12 cellular contexts compared by ENCODE assay signal in genomic region chr1:197915217-197915616, GRCh38. TPM values are rescaled to one million over a fixed set of nuclear protein-coding genes. Genes with fewer than 3 reads are reported as not detected.
DNase-seq lines count a peak whose midpoint lies in the region; ATAC-seq and TF ChIP-seq lines count a peak whose summit lies in the region.
"Had no signal": no experiment of that assay in that cellular context is flagged by ENCODE, and none has a peak within 500 bp of the region (broad histone marks: within the 10 kb centered on the region; RNA-seq: fewer than 3 reads in every experiment).

No MANE protein-coding gene starts in this region.

- intact Hi-C loops in HCT116 (cut with micrococcal nuclease) = loop anchor here (2.0 kb wide), 1 partner anchor 296 kb away; no protein-coding TSS in a partner anchor

- H3K4me1 Mint-ChIP-seq in nephron = peaks cover 63% of the 10 kb centered on the region

- H2AFZ ChIP-seq in HCT116 (ENCODE audit: low read depth, low read length, poor library complexity, severe bottlenecking) (peak overlapping the region; percentile 94), trophoblast cell (ENCODE audit: insufficient read depth, low read length, poor library complexity) (no peak overlapping the region)

- H3K4me2 ChIP-seq in HCT116 (ENCODE audit: low read length) (peak overlapping the region; percentile 84), trophoblast cell (ENCODE audit: low read length) (no peak overlapping the region)

- H3K36me3 Mint-ChIP-seq in nephron (ENCODE audit: low read depth) = no peaks in the 10 kb centered on the region

- H2AK5ac ChIP-seq in trophoblast cell (ENCODE audit: low read length) = no peak overlapping the region

- no CpG with 5 or more reads among the region's 2 CpGs for WGBS in trophoblast cell (ENCODE audit: extremely low coverage, insufficient coverage, insufficient read length)

- TF ChIP-seq CTCF in HCT116 (IDR thresholded peaks at IDR 0.05 in 2 of 3, conservative IDR thresholded peaks at IDR 0.05 in 1 of 3; ENCODE audit: borderline replicate concordance in 1 of 3, insufficient read depth in 1 of 3, low read depth in 2 of 3, low read length in 2 of 3) (no peak), nephron (IDR thresholded peaks at IDR 0.05; ENCODE audit: unreplicated experiment in 3 of 3) (no peak)

- no peak overlapping the region for H3K18ac ChIP-seq in trophoblast cell (ENCODE audit: low read length)

- H3K27me3 ChIP-seq in HCT116 (ENCODE audit: insufficient read depth, low read length) (no peaks in the 10 kb centered on the region), trophoblast cell (ENCODE audit: insufficient read depth, low read length) (peaks cover 97% of the 10 kb centered on the region)

- no peak overlapping the region for H4K91ac ChIP-seq in trophoblast cell (ENCODE audit: low read depth, low read length)

- H3K9ac ChIP-seq in HCT116 (ENCODE audit: low read length) (no peak overlapping the region), SK-N-MC (ENCODE audit: insufficient read length) (no peak overlapping the region), trophoblast cell (ENCODE audit: low read length) (no peak overlapping the region)

- H3K79me1 ChIP-seq in trophoblast cell (ENCODE audit: low read length) = no peaks in the 10 kb centered on the region

- CTCF ChIA-PET in HCT116 (lab: Charles Lee) = interaction anchor here (0.7 to 3.2 kb wide), 10 partner anchors 8 to 395 kb away, joined by 3 to 19 read pairs (median 4); partner anchors contain the start of gene C1orf53

- no peak overlapping the region for H4K12ac ChIP-seq in trophoblast cell (ENCODE audit: low read depth, low read length)

- no peak overlapping the region for H3K27ac Mint-ChIP-seq in nephron

- H2BK120ac ChIP-seq in trophoblast cell (ENCODE audit: insufficient read depth, low read length, poor library complexity) = no peak overlapping the region

- H3K9me2 ChIP-seq in HCT116 (ENCODE audit: insufficient read depth) = no peaks in the 10 kb centered on the region

- H3K4ac ChIP-seq in trophoblast cell (ENCODE audit: low read depth, low read length) = no peak overlapping the region

- peaks cover 5 to 15% of the 10 kb centered on the region in 2 experiments; a peak in 3 of 4 replicates for H3K4me1 ChIP-seq in HCT116 (ENCODE audit: control insufficient read depth in 1 of 2, insufficient read depth in 2 of 2, low read length in 2 of 2)
- H3K4me1 ChIP-seq in trophoblast cell (ENCODE audit: control insufficient read depth in 1 of 2, insufficient read depth in 2 of 2, low read length in 2 of 2) = peaks cover 0 to 3% of the 10 kb centered on the region in 2 experiments

- POLR2A ChIA-PET in HCT116 (lab: Charles Lee) = interaction anchor here (0.8 kb wide), 1 partner anchor 13 kb away, joined by 3 read pairs; the partner anchor contains the start of gene C1orf53

- no TSS peak for BruUV-seq in HCT116 (replicated peaks; lab: Mats Ljungman, UMichigan)

- DNase-seq in NCI-H748 (lab: John Stamatoyannopoulos, UW; ENCODE audit: unreplicated experiment) (peak; percentile 58), NCI-H748 treated with DMSO at 0.1 percent for 48 hours (lab: John Stamatoyannopoulos, UW) (no peak), HCT116 (ENCODE audit: low read depth, low spot score) (no peak), SK-N-MC (ENCODE audit: low read depth, low spot score) (no peak), trophoblast cell (no peak), NCI-H1930 (lab: John Stamatoyannopoulos, UW) (no peak)
- DNase-seq: activated CD4-positive, alpha-beta T cell treated with anti-CD3 and anti-CD28 coated beads, Interleukin-2, amount 50 U/mL, for 48 hours; GOT3; KG1; stimulated activated CD4-positive, alpha-beta T cell treated with anti-CD3 and anti-CD28 coated beads, Interleukin-4, amount 100 ng/mL, for 4 hours had no signal

- H3K4me3 Mint-ChIP-seq in nephron = peak overlapping the region in 2 of 3 experiments; percentile 79 to 81

- no peak for TF ChIP-seq RAD21 in HCT116 (IDR thresholded peaks at IDR 0.05; ENCODE audit: low read depth)

- ATAC-seq in HCT116 (peak; percentile 11), GM21723 (IDR thresholded peaks at IDR 0.05; ENCODE audit: unreplicated experiment) (no peak)

- H3K79me2 ChIP-seq in HCT116 (ENCODE audit: insufficient read depth, low read length) = no peaks in the 10 kb centered on the region
- no peaks in the 10 kb centered on the region for H3K79me2 ChIP-seq in trophoblast cell (ENCODE audit: control insufficient read depth, insufficient read depth, low read length, poor library complexity)

- RAD21 ChIA-PET in HCT116 (lab: Charles Lee; ENCODE audit: low non-redundant PET in 1 of 2, low total read pairs in 2 of 2, uncharacterized antibody in 2 of 2, unreplicated experiment in 2 of 2) = no interaction called here

- no peak overlapping the region for H3K23ac ChIP-seq in trophoblast cell (ENCODE audit: low read length)

- no peaks in the 10 kb centered on the region for H4K20me1 ChIP-seq in HCT116 (ENCODE audit: insufficient read depth)

- H3K4me3 ChIP-seq in HCT116 (replicated peaks in 1 of 2; ENCODE audit: low read depth in 1 of 2, low read length in 2 of 2) (peak overlapping the region; percentile 36 to 54), SK-N-MC (peak overlapping the region; percentile 93), trophoblast cell (ENCODE audit: low read depth, low read length) (no peak overlapping the region)

- no peak overlapping the region for H3K14ac ChIP-seq in trophoblast cell (ENCODE audit: low read length)

- no peaks in the 10 kb centered on the region for H3K9me3 Mint-ChIP-seq in nephron

- H2BK12ac ChIP-seq in trophoblast cell (ENCODE audit: low read length) = no peak overlapping the region

- no peak for TF ChIP-seq POLR2A in HCT116 (IDR thresholded peaks at IDR 0.05; ENCODE audit: borderline replicate concordance, extremely low read depth, insufficient read depth, insufficient read length)

- H3K36me3 ChIP-seq in HCT116 (ENCODE audit: control insufficient read depth in 1 of 2, insufficient read depth in 2 of 2, low read length in 2 of 2) (no peaks in the 10 kb centered on the region), SK-N-MC (ENCODE audit: insufficient read depth, low read length) (peaks cover 5% of the 10 kb centered on the region; the same call in 1 of the 2 replicates), trophoblast cell (ENCODE audit: control insufficient read depth in 1 of 2, insufficient read depth in 2 of 2, low read length in 2 of 2) (no peaks in the 10 kb centered on the region)

- H4K8ac ChIP-seq in trophoblast cell (ENCODE audit: low read depth, low read length) = no peak overlapping the region

- H3K27ac ChIP-seq in HCT116 (ENCODE audit: low read depth, low read length) = no peak overlapping the region
- peak overlapping the region; percentile 61 for H3K27ac ChIP-seq in SK-N-MC
- H3K27ac ChIP-seq in trophoblast cell (ENCODE audit: low read depth, low read length) = no peak overlapping the region

- H2BK5ac ChIP-seq in trophoblast cell (ENCODE audit: low read depth, low read length, poor library complexity) = no peak overlapping the region

- H3K27me3 Mint-ChIP-seq in nephron (ENCODE audit: low read depth) = peaks cover 100% of the 10 kb centered on the region

- no peaks in the 10 kb centered on the region for H3K9me3 ChIP-seq in HCT116 (ENCODE audit: control insufficient read depth in 1 of 2, insufficient read depth in 1 of 2, low read depth in 1 of 2, low read length in 2 of 2)
- no peaks in the 10 kb centered on the region for H3K9me3 ChIP-seq in SK-N-MC (ENCODE audit: low read depth, low read length)
- peaks cover 2% of the 10 kb centered on the region for H3K9me3 ChIP-seq in trophoblast cell (ENCODE audit: insufficient read depth, low read depth, low read length)

TF ChIP-seq in HCT116, 20 proteins besides CTCF, POLR2A, EP300 and RAD21:
- TF ChIP-seq SRF (IDR thresholded peaks at IDR 0.05; ENCODE audit: low read depth) = no peak
- no peak for TF ChIP-seq ELF1 (IDR thresholded peaks at IDR 0.05; ENCODE audit: borderline replicate concordance, low read depth)
- no peak for TF ChIP-seq CBX3 (IDR thresholded peaks at IDR 0.05; ENCODE audit: low read depth)
- no peak for TF ChIP-seq JUND (IDR thresholded peaks at IDR 0.05)
- TF ChIP-seq ZNF274 (IDR thresholded peaks at IDR 0.05; ENCODE audit: low read depth, low read length) = no peak
- TF ChIP-seq, protein P1, sequence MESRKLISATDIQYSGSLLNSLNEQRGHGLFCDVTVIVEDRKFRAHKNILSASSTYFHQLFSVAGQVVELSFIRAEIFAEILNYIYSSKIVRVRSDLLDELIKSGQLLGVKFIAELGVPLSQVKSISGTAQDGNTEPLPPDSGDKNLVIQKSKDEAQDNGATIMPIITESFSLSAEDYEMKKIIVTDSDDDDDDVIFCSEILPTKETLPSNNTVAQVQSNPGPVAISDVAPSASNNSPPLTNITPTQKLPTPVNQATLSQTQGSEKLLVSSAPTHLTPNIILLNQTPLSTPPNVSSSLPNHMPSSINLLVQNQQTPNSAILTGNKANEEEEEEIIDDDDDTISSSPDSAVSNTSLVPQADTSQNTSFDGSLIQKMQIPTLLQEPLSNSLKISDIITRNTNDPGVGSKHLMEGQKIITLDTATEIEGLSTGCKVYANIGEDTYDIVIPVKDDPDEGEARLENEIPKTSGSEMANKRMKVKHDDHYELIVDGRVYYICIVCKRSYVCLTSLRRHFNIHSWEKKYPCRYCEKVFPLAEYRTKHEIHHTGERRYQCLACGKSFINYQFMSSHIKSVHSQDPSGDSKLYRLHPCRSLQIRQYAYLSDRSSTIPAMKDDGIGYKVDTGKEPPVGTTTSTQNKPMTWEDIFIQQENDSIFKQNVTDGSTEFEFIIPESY (IDR thresholded peaks at IDR 0.05; ENCODE audit: extremely low read depth, insufficient replicate concordance, low read length) = no peak
TF ChIP-seq in HCT116: peak in this region for 0.

RNA-seq across cellular contexts. Expression of gene LHX9, which starts 2.0 kb away (rescaled TPM):
- total RNA-seq in HCT116 (2021; ENCODE audit: unreplicated experiment) = 0.22 TPM
- polyA plus RNA-seq in HCT116 (2012) = 0.09 and 0.13 TPM in 2 replicates
- polyA plus RNA-seq in trophoblast cell (2013) = 0.01 and 0.10 TPM in 2 replicates

RNA-seq across cellular contexts. Expression of gene C1orf53, which starts 12.8 kb away (rescaled TPM):
- 4.2 TPM for total RNA-seq in HCT116 (2021; ENCODE audit: unreplicated experiment)
- 2.4 and 3.1 TPM in 2 replicates for polyA plus RNA-seq in HCT116 (2012)
- polyA plus RNA-seq in trophoblast cell (2013) = 1.1 and 1.4 TPM in 2 replicates
